11 cellular contexts compared by ENCODE assay signal in genomic region chr1:202656951-202657646, GRCh38. TPM values are rescaled to one million over a fixed set of nuclear protein-coding genes. Genes with fewer than 3 reads are reported as not detected.
DNase-seq lines count a peak whose midpoint lies in the region; ATAC-seq and TF ChIP-seq lines count a peak whose summit lies in the region.
"Had no signal": no experiment of that assay in that cellular context is flagged by ENCODE, and none has a peak within 500 bp of the region (broad histone marks: within the 10 kb centered on the region; RNA-seq: fewer than 3 reads in every experiment).

No MANE protein-coding gene starts in this region.

- no peaks in the 10 kb centered on the region for H3K9me3 Mint-ChIP-seq in MCF 10A (ENCODE audit: unreplicated experiment)
- no peaks in the 10 kb centered on the region for H3K9me3 Mint-ChIP-seq in activated T-helper 17 cell treated with anti-CD3 and anti-CD28 coated beads, Interleukin-2, amount 50 U/mL, for 72 hours

- H3K27ac ChIP-seq in breast epithelium: no peak overlapping the region
- no peak overlapping the region for H3K27ac ChIP-seq in colonic mucosa
- H3K27ac ChIP-seq: left ventricle myocardium inferior, Peyer's patch had no signal

- H3K4me3 ChIP-seq in breast epithelium: no peak overlapping the region
- H3K4me3 ChIP-seq in colonic mucosa: no peak overlapping the region
- H3K4me3 ChIP-seq: left ventricle myocardium inferior, Peyer's patch had no signal

- H3K9ac ChIP-seq in colonic mucosa (ENCODE audit: low read depth in 2 of 2, low read length in 2 of 2): no peak overlapping the region

- H3K4me1 Mint-ChIP-seq in MCF 10A (ENCODE audit: insufficient read depth, unreplicated experiment): no peaks in the 10 kb centered on the region
- no peaks in the 10 kb centered on the region for H3K4me1 Mint-ChIP-seq in activated T-helper 17 cell treated with anti-CD3 and anti-CD28 coated beads, Interleukin-2, amount 50 U/mL, for 72 hours

- TF ChIP-seq POLR2A in breast epithelium (IDR thresholded peaks at IDR 0.05): no peak

- intact Hi-C loops in MCF 10A (cut with micrococcal nuclease) (loop anchor here (5.0 kb wide), 1 partner anchor 35 kb away; no protein-coding TSS in a partner anchor), breast epithelium (cut with DNase I; ENCODE audit: low total_unique reads) (no loop called here), colonic mucosa (cut with DNase I) (no loop called here)

- ATAC-seq in activated T-helper 17 cell treated with anti-CD3 and anti-CD28 coated beads, Interleukin-2, amount 50 U/mL, for 72 hours (replicated peaks): no peak

- no peak overlapping the region for H3K4me3 Mint-ChIP-seq in MCF 10A (ENCODE audit: unreplicated experiment)
- no peak overlapping the region for H3K4me3 Mint-ChIP-seq in activated T-helper 17 cell treated with anti-CD3 and anti-CD28 coated beads, Interleukin-2, amount 50 U/mL, for 72 hours

- H3K36me3 Mint-ChIP-seq in MCF 10A (ENCODE audit: insufficient read depth, unreplicated experiment): no peaks in the 10 kb centered on the region
- no peaks in the 10 kb centered on the region for H3K36me3 Mint-ChIP-seq in activated T-helper 17 cell treated with anti-CD3 and anti-CD28 coated beads, Interleukin-2, amount 50 U/mL, for 72 hours (ENCODE audit: low read depth)

- TF ChIP-seq CTCF in MCF 10A (IDR thresholded peaks at IDR 0.05; ENCODE audit: unreplicated experiment) (peak; percentile 26), breast epithelium (IDR thresholded peaks at IDR 0.05) (no peak), colonic mucosa (IDR thresholded peaks at IDR 0.05) (no peak)

- peak; percentile 61 for DNase-seq in MCF 10A (ENCODE audit: unreplicated experiment)
- no peak for DNase-seq in breast epithelium (ENCODE audit: low spot score in 2 of 2)
- DNase-seq in RPMI8226: peak; percentile 35
- DNase-seq in fibroblast of peridontal ligament (ENCODE audit: extremely low read depth): peak; percentile 21
- peak; percentile 4 for DNase-seq in stromal cell of bone marrow (ENCODE audit: low read depth)
- DNase-seq in NCI-H1048 (lab: John Stamatoyannopoulos, UW): no peak
- no peak for DNase-seq in colonic mucosa
- DNase-seq: left ventricle myocardium inferior, NCI-H1092 treated with DMSO at 0.1 percent for 48 hours, Peyer's patch had no signal

- no TSS peak for BruUV-seq in MCF 10A (replicated peaks; lab: Mats Ljungman, UMichigan)

- H3K9me3 ChIP-seq in breast epithelium (no peaks in the 10 kb centered on the region), colonic mucosa (no peaks in the 10 kb centered on the region)
- H3K9me3 ChIP-seq: left ventricle myocardium inferior, Peyer's patch had no signal

- H3K4me1 ChIP-seq in breast epithelium (no peaks in the 10 kb centered on the region), colonic mucosa (no peaks in the 10 kb centered on the region)
- H3K4me1 ChIP-seq: left ventricle myocardium inferior, Peyer's patch had no signal

- no peak overlapping the region for H3K27ac Mint-ChIP-seq in MCF 10A (ENCODE audit: low read depth, unreplicated experiment)
- no peak overlapping the region for H3K27ac Mint-ChIP-seq in activated T-helper 17 cell treated with anti-CD3 and anti-CD28 coated beads, Interleukin-2, amount 50 U/mL, for 72 hours

- POLR2A ChIA-PET in MCF 10A (lab: Yijun Ruan, JAX): no interaction called here

- H3K27me3 Mint-ChIP-seq in MCF 10A (ENCODE audit: insufficient read depth, unreplicated experiment): peaks cover 91% of the 10 kb centered on the region
- H3K27me3 Mint-ChIP-seq in activated T-helper 17 cell treated with anti-CD3 and anti-CD28 coated beads, Interleukin-2, amount 50 U/mL, for 72 hours: peaks cover 18% of the 10 kb centered on the region

- H3K36me3 ChIP-seq in breast epithelium: no peaks in the 10 kb centered on the region
- no peaks in the 10 kb centered on the region for H3K36me3 ChIP-seq in colonic mucosa
- H3K36me3 ChIP-seq: left ventricle myocardium inferior, Peyer's patch had no signal

- H3K27me3 ChIP-seq in breast epithelium (peaks cover 0 to 3% of the 10 kb centered on the region in 2 donors), colonic mucosa (no peaks in the 10 kb centered on the region)
- H3K27me3 ChIP-seq: Peyer's patch had no signal

- CTCF ChIA-PET in MCF 10A (lab: Yijun Ruan, JAX): interaction anchor here (0.7 to 2.0 kb wide), 5 partner anchors 17 to 378 kb away, joined by 3 to 5 read pairs (median 4); no protein-coding TSS in a partner anchor

RNA-seq across cellular contexts. Expression of gene SYT2, which starts 53.2 kb away (rescaled TPM):
- not detected in 2 replicates for total RNA-seq in MCF 10A (2022)
- total RNA-seq in breast epithelium: under 1 TPM; under 0.01 to 0.15 (median under 0.01) TPM
- total RNA-seq in activated T-helper 17 cell treated with anti-CD3 and anti-CD28 coated beads, Interleukin-2, amount 50 U/mL, for 72 hours: under 1 TPM in 1 of 2 donors, not detected in 1; 0.05 TPM
- under 1 TPM; 0.15 to 0.19 TPM for total RNA-seq in colonic mucosa
- total RNA-seq: left ventricle myocardium inferior had no signal

Comparison
In these comparisons a context has a peak if more than half of its experiments do, and no peak if none do; other contexts are left out.
1. DNase-seq: peak in MCF 10A (single experiment), RPMI8226 (single experiment), fibroblast of peridontal ligament (single experiment) and stromal cell of bone marrow (single experiment); none in breast epithelium (0 of 2), NCI-H1048 (single experiment) and colonic mucosa (single experiment).